25 cellular contexts compared by ENCODE assay signal in the genomic region with DNA sequence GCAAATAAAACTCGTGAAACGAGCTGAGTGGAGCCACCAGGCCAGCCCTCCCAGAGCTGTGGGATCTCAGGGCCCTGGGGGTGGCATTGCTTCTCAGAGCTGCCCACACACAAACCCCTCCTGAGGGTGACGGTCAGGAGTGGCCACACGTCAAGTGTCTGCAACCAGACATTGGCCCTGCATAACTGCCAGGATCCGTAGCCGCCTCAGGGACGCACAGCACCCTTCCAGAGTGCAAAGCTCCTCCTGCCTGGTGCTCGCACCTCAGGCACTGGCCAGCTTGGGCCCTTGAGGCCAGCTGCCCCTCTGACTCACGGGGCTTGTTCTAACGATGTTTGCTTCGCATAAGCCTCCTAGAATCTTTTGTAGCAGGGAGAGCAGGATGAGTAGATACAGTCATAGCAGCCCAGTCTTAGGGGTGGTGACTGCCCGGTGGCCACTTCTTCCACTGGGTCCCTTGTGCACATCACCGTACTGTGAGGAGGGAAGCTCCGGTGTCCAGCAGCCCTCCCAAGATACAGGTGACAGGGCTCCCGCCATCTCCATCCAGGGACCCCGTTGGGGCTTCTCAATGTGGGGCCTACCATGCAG. TPM values are rescaled to one million over a fixed set of nuclear protein-coding genes. Genes with fewer than 3 reads are reported as not detected.
DNase-seq lines count a peak whose midpoint lies in the region; ATAC-seq and TF ChIP-seq lines count a peak whose summit lies in the region.
"Had no signal": no experiment of that assay in that cellular context is flagged by ENCODE, and none has a peak within 500 bp of the region (broad histone marks: within the 10 kb centered on the region; RNA-seq: fewer than 3 reads in every experiment).

No MANE protein-coding gene starts in this region.

- H3K9me3 Mint-ChIP-seq in activated CD4-positive, alpha-beta T cell treated with anti-CD3 and anti-CD28 coated beads for 36 hours (ENCODE audit: low read depth) = no peaks in the 10 kb centered on the region
- no peaks in the 10 kb centered on the region for H3K9me3 Mint-ChIP-seq in endodermal cell
- H3K9me3 Mint-ChIP-seq: activated CD4-positive, alpha-beta T cell treated with anti-CD3 and anti-CD28 coated beads, Interleukin-2, amount 10 ng/mL, durations not matched to agents 7 days and 5 days had no signal

- H3K36me3 ChIP-seq in endodermal cell (ENCODE audit: control insufficient read depth, insufficient read depth, low read length) = no peaks in the 10 kb centered on the region
- H3K36me3 ChIP-seq in effector memory CD4-positive, alpha-beta T cell (ENCODE audit: control insufficient read depth, insufficient read depth, low read length) = no peaks in the 10 kb centered on the region
- H3K36me3 ChIP-seq: ascending aorta, neutrophil, SJCRH30, vagina had no signal

- H3K27me3 Mint-ChIP-seq in activated CD4-positive, alpha-beta T cell treated with anti-CD3 and anti-CD28 coated beads for 36 hours = peaks cover 23% of the 10 kb centered on the region
- peaks cover 84% of the 10 kb centered on the region for H3K27me3 Mint-ChIP-seq in endodermal cell (ENCODE audit: insufficient read depth)

- 87 to 96% methylated on average over 9 to 16 of the region's 16 CpGs for WGBS in endodermal cell (ENCODE audit: insufficient coverage in 1 of 2, insufficient read length in 1 of 2), 2 experiments

- no peak for TF ChIP-seq CTCF in endodermal cell (conservative IDR thresholded peaks at IDR 0.05)

- POLR2A ChIA-PET in activated CD4-positive, alpha-beta T cell treated with anti-CD3 and anti-CD28 coated beads for 36 hours (lab: Charles Lee) = no interaction called here

- peaks cover 61% of the 10 kb centered on the region for H3K27me3 ChIP-seq in endodermal cell (ENCODE audit: control insufficient read depth, insufficient read depth, low read length, poor library complexity, severe bottlenecking)
- peaks cover 6% of the 10 kb centered on the region for H3K27me3 ChIP-seq in effector memory CD4-positive, alpha-beta T cell (replicated peaks; ENCODE audit: control insufficient read depth, insufficient read depth, low read length, poor library complexity, severe bottlenecking)
- H3K27me3 ChIP-seq: vagina had no signal

- peak; percentile 4 for DNase-seq in activated CD4-positive, alpha-beta T cell treated with anti-CD3 and anti-CD28 coated beads for 1 hour
- no peak for DNase-seq in activated CD4-positive, alpha-beta T cell treated with anti-CD3 and anti-CD28 coated beads for 36 hours
- peak; percentile 9 for DNase-seq in HCEC 1CT
- peak; percentile 43 for DNase-seq in endodermal cell
- DNase-seq in posterior vena cava (ENCODE audit: low spot score) = peak; percentile 41
- DNase-seq in effector memory CD4-positive, alpha-beta T cell = no peak
- DNase-seq: activated CD4-positive, alpha-beta T cell treated with anti-CD3 and anti-CD28 coated beads, Interleukin-2, amount 10 ng/mL, durations not matched to agents 7 days and 5 days; activated naive CD4-positive, alpha-beta T cell treated with Interleukin-2 at 50 U/mL for 16 hours; Caco-2; GOT3; NCI-H2171 treated with DMSO at 0.1 percent for 48 hours; NCI-H526 treated with DMSO at 0.1 percent for 48 hours; SJCRH30 had no signal

- intact Hi-C loops in activated CD4-positive, alpha-beta T cell treated with anti-CD3 and anti-CD28 coated beads for 36 hours (cut with DNase I, micrococcal nuclease) = no loop called here
- intact Hi-C loops in posterior vena cava (cut with DNase I) = no loop called here

- H3K9ac ChIP-seq in endodermal cell (ENCODE audit: extremely low read depth, low read length, poor library complexity, severe bottlenecking) = no peak overlapping the region

- no peak overlapping the region for H3K4me3 Mint-ChIP-seq in activated CD4-positive, alpha-beta T cell treated with anti-CD3 and anti-CD28 coated beads for 36 hours
- no peak overlapping the region for H3K4me3 Mint-ChIP-seq in endodermal cell
- H3K4me3 Mint-ChIP-seq: activated CD4-positive, alpha-beta T cell treated with anti-CD3 and anti-CD28 coated beads, Interleukin-2, amount 10 ng/mL, durations not matched to agents 7 days and 5 days had no signal

- H3K9me3 ChIP-seq in endodermal cell (ENCODE audit: control insufficient read depth, low read length) = no peaks in the 10 kb centered on the region
- no peaks in the 10 kb centered on the region for H3K9me3 ChIP-seq in effector memory CD4-positive, alpha-beta T cell (ENCODE audit: control insufficient read depth, low read length)
- H3K9me3 ChIP-seq: ascending aorta, Caco-2, neutrophil, SJCRH30, vagina had no signal

- no peaks in the 10 kb centered on the region for H3K36me3 Mint-ChIP-seq in activated CD4-positive, alpha-beta T cell treated with anti-CD3 and anti-CD28 coated beads for 36 hours (ENCODE audit: low read depth)
- no peaks in the 10 kb centered on the region for H3K36me3 Mint-ChIP-seq in endodermal cell (ENCODE audit: low read depth)

- no peaks in the 10 kb centered on the region for H3K4me1 ChIP-seq in endodermal cell (ENCODE audit: control insufficient read depth, insufficient read depth, low read length)
- peaks cover 12% of the 10 kb centered on the region for H3K4me1 ChIP-seq in effector memory CD4-positive, alpha-beta T cell (ENCODE audit: control insufficient read depth, insufficient read depth, low read length, poor library complexity, severe bottlenecking)
- H3K4me1 ChIP-seq: ascending aorta had no signal

- no peak overlapping the region for H3K4me3 ChIP-seq in endodermal cell (ENCODE audit: low read length)
- no peak overlapping the region for H3K4me3 ChIP-seq in effector memory CD4-positive, alpha-beta T cell (ENCODE audit: insufficient read depth, low read depth, low read length, poor library complexity, severe bottlenecking)
- H3K4me3 ChIP-seq: ascending aorta, K562, SJCRH30, vagina had no signal

- no peak overlapping the region for H3K27ac ChIP-seq in endodermal cell (ENCODE audit: low read depth, low read length)
- H3K27ac ChIP-seq in effector memory CD4-positive, alpha-beta T cell (ENCODE audit: insufficient read depth, low read length, poor library complexity, severe bottlenecking) = no peak overlapping the region
- H3K27ac ChIP-seq: ascending aorta, neutrophil, SJCRH30, vagina had no signal

- ATAC-seq in activated CD4-positive, alpha-beta T cell treated with anti-CD3 and anti-CD28 coated beads for 36 hours = no peak
- ATAC-seq in GM18511 (IDR thresholded peaks at IDR 0.05; ENCODE audit: unreplicated experiment) (no peak), GM21390 (IDR thresholded peaks at IDR 0.05; ENCODE audit: unreplicated experiment) (no peak)
- ATAC-seq: left lobe of liver had no signal

- H3K27ac Mint-ChIP-seq in activated CD4-positive, alpha-beta T cell treated with anti-CD3 and anti-CD28 coated beads for 36 hours = no peak overlapping the region
- H3K27ac Mint-ChIP-seq in endodermal cell = no peak overlapping the region

- H3K4me1 Mint-ChIP-seq in activated CD4-positive, alpha-beta T cell treated with anti-CD3 and anti-CD28 coated beads for 36 hours = peaks cover 2% of the 10 kb centered on the region
- H3K4me1 Mint-ChIP-seq in endodermal cell = peaks cover 5% of the 10 kb centered on the region

- CTCF ChIA-PET in activated CD4-positive, alpha-beta T cell treated with anti-CD3 and anti-CD28 coated beads for 36 hours (lab: Charles Lee) = interaction anchor here (1.1 kb wide), 1 partner anchor 10 kb away, joined by 3 read pairs; no protein-coding TSS in a partner anchor

RNA-seq across cellular contexts. Expression of a gene that starts 5.0 kb away (rescaled TPM):
- total RNA-seq in activated CD4-positive, alpha-beta T cell treated with anti-CD3 and anti-CD28 coated beads for 36 hours = not detected
- under 1 TPM; 0.11 to 0.46 TPM for total RNA-seq in endodermal cell
- 40.2 TPM for polyA plus RNA-seq in endodermal cell (2013, experiment 1 of 2)
- polyA plus RNA-seq in endodermal cell (2013, experiment 2 of 2) = 36.6 TPM
- total RNA-seq in posterior vena cava = not detected
- total RNA-seq: activated CD4-positive, alpha-beta T cell treated with anti-CD3 and anti-CD28 coated beads, Interleukin-2, amount 10 ng/mL, durations not matched to agents 7 days and 5 days; ascending aorta; chondrocyte; K562; left lobe of liver; renal cortical epithelial cell; SJCRH30; subcutaneous adipose tissue; T-helper 1 cell treated with Interleukin-12 subunit alpha and Interleukin-12 subunit beta and Interleukin-4 antibody, amounts not matched to agents 30 ng/mL and 1 ng/mL, for 36 hours; vagina had no signal
- polyA plus RNA-seq: BJ, K562 had no signal

Comparison
In these comparisons a context has a peak if more than half of its experiments do, and no peak if none do; other contexts are left out.
1. DNase-seq: peak in activated CD4-positive, alpha-beta T cell treated with anti-CD3 and anti-CD28 coated beads for 1 hour (single experiment), HCEC 1CT (single experiment), endodermal cell (single experiment) and posterior vena cava (single experiment); none in activated CD4-positive, alpha-beta T cell treated with anti-CD3 and anti-CD28 coated beads for 36 hours (single experiment) and effector memory CD4-positive, alpha-beta T cell (0 of 3).